In the genomic region with DNA sequence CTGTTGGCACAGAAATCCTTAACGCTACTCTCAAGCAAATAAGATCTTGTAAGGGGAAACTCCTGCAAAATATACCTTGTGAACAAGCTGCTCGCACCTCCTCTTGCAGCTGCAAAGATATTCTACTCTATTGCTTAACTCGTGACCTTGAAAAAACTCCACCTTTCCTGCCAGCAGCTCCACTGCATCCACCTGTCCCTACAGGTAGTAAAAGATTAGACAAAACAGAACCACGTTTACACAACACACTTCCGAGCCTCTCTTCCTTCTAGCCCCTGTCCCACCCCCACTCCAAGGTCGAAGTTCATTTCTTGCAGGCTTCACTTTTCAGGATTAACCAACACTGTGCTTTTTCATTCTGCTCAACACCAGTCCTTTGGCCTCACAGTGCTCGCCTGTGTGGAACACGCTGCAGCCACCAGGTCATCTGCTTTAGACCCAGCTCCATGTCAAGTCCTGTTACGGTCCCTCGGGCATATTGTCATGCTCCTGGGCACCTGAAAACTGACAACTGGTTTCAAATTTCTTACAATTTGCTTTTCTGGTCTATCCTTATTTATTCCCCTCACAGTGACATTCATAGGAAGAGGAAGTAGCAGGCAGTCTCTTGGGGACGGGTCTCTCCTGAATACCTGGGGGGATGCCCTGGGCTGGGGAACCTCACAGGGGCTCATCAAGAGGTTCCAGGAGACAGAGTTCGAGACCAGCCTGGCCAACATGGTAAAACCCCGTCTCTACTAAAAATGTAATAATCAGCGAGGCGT, we compare ENCODE assay signal across 9 cellular contexts.
A peak's percentile ranks its signal among the peaks of the same experiment; 100 is the strongest.
DNase-seq lines count a peak whose midpoint lies in the region; ATAC-seq and TF ChIP-seq lines count a peak whose summit lies in the region.
"Had no signal": no experiment of that assay in that cellular context is flagged by ENCODE, and none has a peak within 500 bp of the region (broad histone marks: within the 10 kb centered on the region; RNA-seq: fewer than 3 reads in every experiment).

No MANE protein-coding gene starts in this region.

- no peak overlapping the region for H3K23ac ChIP-seq in mesenchymal stem cell (ENCODE audit: low read length in 2 of 2)

- peak overlapping the region; percentile 66 for H2AK5ac ChIP-seq in mesenchymal stem cell (ENCODE audit: low read length, severe bottlenecking)

- H3K4ac ChIP-seq in mesenchymal stem cell (ENCODE audit: low read depth in 1 of 2, low read length in 2 of 2) = peak overlapping the region in 1 of 2 experiments; percentile 6

- H3K14ac ChIP-seq in mesenchymal stem cell (ENCODE audit: low read length in 2 of 2) = no peak overlapping the region

- intact Hi-C loops in HCT116 (cut with micrococcal nuclease) = loop anchor here (5.0 kb wide), 3 partner anchors 97 to 287 kb away; no protein-coding TSS in a partner anchor
- intact Hi-C loops in adrenal gland (cut with DNase I) = loop anchor here (2.0 to 10.0 kb wide), 4 partner anchors 59 to 155 kb away; no protein-coding TSS in a partner anchor

- RAD21 ChIA-PET in HCT116 (lab: Charles Lee; ENCODE audit: low non-redundant PET in 1 of 2, low total read pairs in 2 of 2, uncharacterized antibody in 2 of 2, unreplicated experiment in 2 of 2) = interaction anchor here in 1 of 2 experiments (0.6 to 1.0 kb wide), 2 partner anchors 14 to 142 kb away, joined by 3 to 4 read pairs; no protein-coding TSS in a partner anchor

- H4K8ac ChIP-seq in mesenchymal stem cell (ENCODE audit: low read length) = no peak overlapping the region

- DNase-seq in HCT116 (ENCODE audit: low read depth, low spot score) (no peak), adrenal gland (peak in 2 of 7 donors; percentile 13), mesenchymal stem cell (peak; percentile 37), BE2C (no peak), NOMO-1 (lab: John Stamatoyannopoulos, UW; ENCODE audit: unreplicated experiment in 2 of 2) (no peak), OCI-M2 (lab: John Stamatoyannopoulos, UW; ENCODE audit: unreplicated experiment) (no peak)
- DNase-seq in stimulated activated CD4-positive, alpha-beta T cell treated with anti-CD3 and anti-CD28 coated beads, Interleukin-12 subunit alpha, Interleukin-12 subunit beta, amount 100 ng/mL, for 4 hours = no peak
- DNase-seq: tibial artery had no signal

- H3K9ac ChIP-seq in HCT116 (ENCODE audit: low read length) (peak overlapping the region; percentile 69), mesenchymal stem cell (ENCODE audit: low read length) (peak overlapping the region; percentile 91)

- CTCF ChIA-PET in HCT116 (lab: Charles Lee) = interaction anchor here (0.9 kb wide), 1 partner anchor 27 kb away, joined by 3 read pairs; no protein-coding TSS in a partner anchor

- peak overlapping the region in 1 of 2 experiments; percentile 66 for H3K18ac ChIP-seq in mesenchymal stem cell (ENCODE audit: low read depth in 1 of 2, low read length in 2 of 2)

- TF ChIP-seq CTCF in HCT116 (IDR thresholded peaks at IDR 0.05 in 2 of 3, conservative IDR thresholded peaks at IDR 0.05 in 1 of 3; ENCODE audit: borderline replicate concordance in 1 of 3, insufficient read depth in 1 of 3, low read depth in 2 of 3, low read length in 2 of 3) (no peak), adrenal gland (IDR thresholded peaks at IDR 0.05) (no peak), BE2C (IDR thresholded peaks at IDR 0.05; ENCODE audit: low read depth, low read length) (no peak)

- H2AFZ ChIP-seq in ACC112 (ENCODE audit: low read length, unreplicated experiment) (no peak overlapping the region), HCT116 (ENCODE audit: low read depth, low read length, poor library complexity, severe bottlenecking) (no peak overlapping the region), mesenchymal stem cell (ENCODE audit: low read depth, low read length) (no peak overlapping the region)

- H2BK15ac ChIP-seq in mesenchymal stem cell (ENCODE audit: low read depth, poor library complexity, severe bottlenecking) = no peak overlapping the region

- H3K4me3 ChIP-seq in ACC112 (ENCODE audit: low read depth, low read length) (no peak overlapping the region), HCT116 (replicated peaks in 1 of 2; ENCODE audit: low read depth in 1 of 2, low read length in 2 of 2) (no peak overlapping the region), adrenal gland (no peak overlapping the region), mesenchymal stem cell (ENCODE audit: insufficient read depth in 1 of 2, low read depth in 1 of 2, low read length in 2 of 2) (no peak overlapping the region), BE2C (ENCODE audit: low read depth, low read length) (no peak overlapping the region)
- H3K4me3 ChIP-seq: tibial artery had no signal

- ATAC-seq in HCT116 = no peak

- POLR2A ChIA-PET in HCT116 (lab: Charles Lee) = interaction anchor here (0.7 to 13.2 kb wide), 3 partner anchors 9 to 61 kb away, joined by 3 to 227 read pairs (median 3); no protein-coding TSS in a partner anchor

- H4K91ac ChIP-seq in mesenchymal stem cell (ENCODE audit: low read length) = no peak overlapping the region

- H2BK12ac ChIP-seq in mesenchymal stem cell (ENCODE audit: low read length in 2 of 2) = no peak overlapping the region

- peak; percentile 29 for TF ChIP-seq POLR2A in HCT116 (IDR thresholded peaks at IDR 0.05; ENCODE audit: borderline replicate concordance, extremely low read depth, insufficient read depth, insufficient read length)
- TF ChIP-seq POLR2A in adrenal gland (IDR thresholded peaks at IDR 0.05) = no peak

- H3K79me2 ChIP-seq in ACC112 (ENCODE audit: control insufficient read depth, insufficient read depth, low read length, unreplicated experiment) = peaks cover 96% of the 10 kb centered on the region
- H3K79me2 ChIP-seq in HCT116 (ENCODE audit: insufficient read depth, low read length) = peaks cover 99% of the 10 kb centered on the region

- peak overlapping the region; percentile 100 for H3K27ac ChIP-seq in ACC112 (ENCODE audit: low read depth, low read length)
- peak overlapping the region; percentile 99 for H3K27ac ChIP-seq in HCT116 (ENCODE audit: low read depth, low read length)
- H3K27ac ChIP-seq in adrenal gland = peak overlapping the region in 3 of 5 donors; percentile 42 to 84 (median 80)
- H3K27ac ChIP-seq in mesenchymal stem cell (ENCODE audit: low read length, poor library complexity, severe bottlenecking) = peak overlapping the region; percentile 99

- WGBS in adrenal gland, 4 donors = 80 to 86% (median 83%) methylated on average over 15 of the region's 15 CpGs
- 87% methylated on average over 15 of the region's 15 CpGs for WGBS in mesenchymal stem cell

- H3K79me1 ChIP-seq in mesenchymal stem cell (replicated peaks; ENCODE audit: low read length, poor library complexity, severe bottlenecking) = no peaks in the 10 kb centered on the region

- H3K9me2 ChIP-seq in HCT116 (ENCODE audit: insufficient read depth) = no peaks in the 10 kb centered on the region

- no TSS peak for BruUV-seq in HCT116 (replicated peaks; lab: Mats Ljungman, UMichigan)

- no peak overlapping the region for H2BK120ac ChIP-seq in mesenchymal stem cell (ENCODE audit: low read depth, low read length)

- H3K27me3 ChIP-seq in ACC112 (ENCODE audit: insufficient read depth, low read length) = no peaks in the 10 kb centered on the region
- H3K27me3 ChIP-seq in HCT116 (ENCODE audit: insufficient read depth, low read length) = no peaks in the 10 kb centered on the region
- no peaks in the 10 kb centered on the region for H3K27me3 ChIP-seq in adrenal gland
- H3K27me3 ChIP-seq in mesenchymal stem cell (ENCODE audit: control insufficient read depth in 1 of 2, insufficient read depth in 1 of 2, low read length in 2 of 2) = no peaks in the 10 kb centered on the region
- no peaks in the 10 kb centered on the region for H3K27me3 ChIP-seq in BE2C
- H3K27me3 ChIP-seq: tibial artery had no signal

- H4K20me1 ChIP-seq in HCT116 (ENCODE audit: insufficient read depth) = no peaks in the 10 kb centered on the region

- H3K4me2 ChIP-seq in HCT116 (ENCODE audit: low read length) = peak overlapping the region; percentile 63
- H3K4me2 ChIP-seq in mesenchymal stem cell (ENCODE audit: low read length, poor library complexity, severe bottlenecking) = no peak overlapping the region

- H3K4me1 ChIP-seq in ACC112 (ENCODE audit: control insufficient read depth, insufficient read depth, low read length, unreplicated experiment) (peaks cover 96% of the 10 kb centered on the region), HCT116 (ENCODE audit: control insufficient read depth in 1 of 2, insufficient read depth in 2 of 2, low read length in 2 of 2) (peaks cover 96 to 100% of the 10 kb centered on the region in 2 experiments), adrenal gland (replicated peaks in 1 of 2) (peaks cover 37 to 69% of the 10 kb centered on the region in 2 donors), mesenchymal stem cell (ENCODE audit: control insufficient read depth, insufficient read depth, low read depth, low read length) (peaks cover 53% of the 10 kb centered on the region), BE2C (peaks cover 8% of the 10 kb centered on the region)

- TF ChIP-seq RAD21 in HCT116 (IDR thresholded peaks at IDR 0.05; ENCODE audit: low read depth) = no peak

- no peaks in the 10 kb centered on the region for H3K9me3 ChIP-seq in HCT116 (ENCODE audit: control insufficient read depth in 1 of 2, insufficient read depth in 1 of 2, low read depth in 1 of 2, low read length in 2 of 2)
- no peaks in the 10 kb centered on the region for H3K9me3 ChIP-seq in adrenal gland (replicated peaks in 1 of 3)
- H3K9me3 ChIP-seq in mesenchymal stem cell (ENCODE audit: control insufficient read depth, low read length) = no peaks in the 10 kb centered on the region
- no peaks in the 10 kb centered on the region for H3K9me3 ChIP-seq in BE2C
- H3K9me3 ChIP-seq: tibial artery had no signal

- peaks cover 42% of the 10 kb centered on the region for H3K36me3 ChIP-seq in ACC112 (ENCODE audit: insufficient read depth, low read length)
- peaks cover 0 to 62% of the 10 kb centered on the region in 2 experiments; a peak in 2 of 4 replicates for H3K36me3 ChIP-seq in HCT116 (ENCODE audit: control insufficient read depth in 1 of 2, insufficient read depth in 2 of 2, low read length in 2 of 2)
- H3K36me3 ChIP-seq in adrenal gland (replicated peaks in 1 of 2) = peaks cover 0 to 6% of the 10 kb centered on the region in 2 donors
- peaks cover 52 to 96% of the 10 kb centered on the region in 2 experiments for H3K36me3 ChIP-seq in mesenchymal stem cell (ENCODE audit: control insufficient read depth in 1 of 2, insufficient read depth in 2 of 2, low read depth in 1 of 2, low read length in 2 of 2)
- H3K36me3 ChIP-seq in BE2C = no peaks in the 10 kb centered on the region

- H2BK5ac ChIP-seq in mesenchymal stem cell (ENCODE audit: low read depth, low read length, poor library complexity, severe bottlenecking) = peak overlapping the region; percentile 5

TF ChIP-seq in HCT116, 20 proteins besides CTCF, POLR2A, EP300 and RAD21:
- peak; percentile 63 for TF ChIP-seq POLR2AphosphoS5 (IDR thresholded peaks at IDR 0.05; ENCODE audit: low read depth, low read length)
- TF ChIP-seq TCF7L2 (IDR thresholded peaks at IDR 0.05; ENCODE audit: borderline replicate concordance, extremely low read depth, insufficient read depth, insufficient read length) = peak; percentile 78
- no peak for TF ChIP-seq ZNF274 (IDR thresholded peaks at IDR 0.05; ENCODE audit: low read depth, low read length)
TF ChIP-seq in HCT116: peak in this region for 2.
